ENCODE assay signal across 1 cellular context in the genomic region with DNA sequence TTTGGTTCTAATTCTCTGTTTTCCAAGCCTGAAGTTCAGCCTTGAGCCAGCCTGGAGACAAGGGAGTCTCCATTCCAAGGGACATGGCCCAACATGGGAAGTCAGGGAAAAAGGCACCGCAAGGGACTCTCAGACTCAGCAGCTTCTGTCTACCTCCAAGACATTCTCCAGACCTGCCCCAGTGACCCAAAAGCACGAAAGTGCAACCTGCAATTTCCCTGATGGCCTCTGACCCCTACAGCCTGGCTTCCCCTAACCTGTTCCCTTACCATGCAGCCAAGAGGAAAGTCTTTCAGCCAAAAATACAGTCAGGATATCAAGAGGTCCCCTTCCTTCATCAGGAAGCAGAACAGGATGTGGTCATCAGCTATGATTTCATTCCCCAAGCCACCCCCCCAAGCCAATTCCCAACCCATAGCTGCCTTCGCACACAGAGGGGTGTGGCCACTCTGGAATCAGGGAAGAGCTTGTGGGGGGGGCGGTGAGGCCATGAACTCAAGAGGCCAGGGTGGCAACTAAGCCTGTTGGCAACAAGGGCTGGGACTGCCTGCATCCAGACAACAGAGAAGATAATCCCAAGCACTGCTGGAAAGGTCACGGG.
A peak's percentile ranks its signal among the peaks of the same experiment; 100 is the strongest.
TF ChIP-seq lines count a peak whose summit lies in the region.

No MANE protein-coding gene starts in this region.

TF ChIP-seq in HCT116, 20 proteins besides CTCF, POLR2A, EP300 and RAD21:
- TF ChIP-seq SP1 (IDR thresholded peaks at IDR 0.05; ENCODE audit: low read depth) (0 out of 2 replicates have a peak, but pooled peaks have one; percentile 14), FOSL1 (IDR thresholded peaks at IDR 0.05; ENCODE audit: low read depth) (no peak)
